9 cellular contexts compared by ENCODE assay signal in genomic region chr16:30409125-30410060, GRCh38. TPM values are rescaled to one million over a fixed set of nuclear protein-coding genes. Genes with fewer than 3 reads are reported as not detected.
DNase-seq lines count a peak whose midpoint lies in the region; ATAC-seq, FAIRE-seq and TF ChIP-seq lines count a peak whose summit lies in the region.
"Had no signal": no experiment of that assay in that cellular context is flagged by ENCODE, and none has a peak within 500 bp of the region (broad histone marks: within the 10 kb centered on the region; RNA-seq: fewer than 3 reads in every experiment).

No MANE protein-coding gene starts in this region.

- peak; percentile 46 for ATAC-seq in HG02642 (IDR thresholded peaks at IDR 0.05; ENCODE audit: poor library complexity, unreplicated experiment)
- no peak for ATAC-seq in HG03378 (IDR thresholded peaks at IDR 0.05; ENCODE audit: unreplicated experiment)

- peaks cover 21 to 22% of the 10 kb centered on the region in 2 donors for H3K4me1 Mint-ChIP-seq in immature natural killer cell

- H3K27me3 Mint-ChIP-seq in immature natural killer cell (ENCODE audit: low read depth in 3 of 3) = peaks cover 0 to 7% (median 0%) of the 10 kb centered on the region in 3 donors

- peak overlapping the region in 2 of 6 donors; percentile 67 to 71 for H3K27ac Mint-ChIP-seq in immature natural killer cell

- TF ChIP-seq CTCF in D721Med (IDR thresholded peaks at IDR 0.05; ENCODE audit: insufficient read depth, missing control alignments) (peak; percentile 96), WERI-Rb-1 (IDR thresholded peaks at IDR 0.05; ENCODE audit: low read depth, low read length) (peak; percentile 86), spleen (IDR thresholded peaks at IDR 0.05 in 8 of 11, conservative IDR thresholded peaks at IDR 0.05 in 3 of 11) (peak; percentile 83 to 98 (median 95))

- no peak for TF ChIP-seq POLR2A in spleen (IDR thresholded peaks at IDR 0.05)

- no peaks in the 10 kb centered on the region for H3K9me3 Mint-ChIP-seq in immature natural killer cell

- intact Hi-C loops in spleen (cut with DNase I; ENCODE audit: low total_unique reads) = no loop called here

- peaks cover 39% of the 10 kb centered on the region for H3K36me3 ChIP-seq in WERI-Rb-1
- H3K36me3 ChIP-seq in spleen = peaks cover 0 to 24% (median 5%) of the 10 kb centered on the region in 6 donors

- WGBS in spleen, 5 donors = 42 to 48% (median 44%) methylated on average over 14 to 15 of the region's 15 CpGs

- H3K9me3 ChIP-seq in WERI-Rb-1 (ENCODE audit: severe bottlenecking) (no peaks in the 10 kb centered on the region), spleen (no peaks in the 10 kb centered on the region)

- FAIRE-seq in D721Med (lab: Jason Lieb, UNC) = no peak
- FAIRE-seq: colon had no signal

- H3K36me3 Mint-ChIP-seq in immature natural killer cell = peaks cover 0 to 3% (median 0%) of the 10 kb centered on the region in 3 donors

- DNase-seq in D721Med (ENCODE audit: insufficient read length, low spot score) = no peak
- peak; percentile 76 for DNase-seq in NCI-H2196 treated with DMSO at 0.1 percent for 48 hours (lab: John Stamatoyannopoulos, UW; ENCODE audit: unreplicated experiment)
- DNase-seq in WERI-Rb-1 = peak; percentile 93
- DNase-seq in brain pericyte (ENCODE audit: low read depth, low spot score) = peak; percentile 47
- DNase-seq in immature natural killer cell = peak; percentile 87 to 91 (median 88)
- peak; percentile 97 for DNase-seq in spleen

- H3K4me3 ChIP-seq in WERI-Rb-1 (ENCODE audit: low read depth, low read length) (no peak overlapping the region), spleen (no peak overlapping the region)

- H3K4me1 ChIP-seq in spleen = peaks cover 16 to 45% (median 32%) of the 10 kb centered on the region in 6 donors

- H3K27ac ChIP-seq in WERI-Rb-1 (no peak overlapping the region; the same call in 1 of the 2 replicates), spleen (peak overlapping the region in 5 of 8 donors; percentile 48 to 62 (median 51))

- H3K27me3 ChIP-seq in WERI-Rb-1 (ENCODE audit: insufficient read depth, low read depth, severe bottlenecking) (no peaks in the 10 kb centered on the region), spleen (replicated peaks in 1 of 7) (no peaks in the 10 kb centered on the region)

- H3K4me3 Mint-ChIP-seq in immature natural killer cell = peak overlapping the region in 4 of 5 donors; percentile 41 to 59 (median 57)

RNA-seq across cellular contexts. Expression of gene ZNF771, which starts 2.0 kb away (rescaled TPM):
- 1 to 10 TPM in 2 of 3 donors, not detected in 1; 2.8 to 3.2 TPM for polyA plus RNA-seq in immature natural killer cell
- 10 to 100 TPM in 1 of 7 donors, 1 to 10 TPM in 6; 2.2 to 10.2 (median 3.1) TPM for total RNA-seq in spleen
- polyA plus RNA-seq in spleen = 1 to 10 TPM; 2.3 to 3.7 (median 3.1) TPM

RNA-seq across cellular contexts. Expression of gene ZNF48, which starts 14.2 kb away (rescaled TPM):
- polyA plus RNA-seq in immature natural killer cell (1 to 10 TPM; 4.2 to 9.3 (median 5.7) TPM), spleen (1 to 10 TPM; 2.7 to 5.7 (median 3.5) TPM)
- total RNA-seq in spleen = 10 to 100 TPM in 3 of 7 donors, 1 to 10 TPM in 4; 7.1 to 10.4 (median 9.5) TPM

RNA-seq across cellular contexts. Expression of gene DCTPP1, which starts 20.4 kb away (rescaled TPM):
- polyA plus RNA-seq in immature natural killer cell (100 to 1,000 TPM in 1 of 3 donors, 10 to 100 TPM in 2; 64.5 to 101 (median 73.3) TPM), spleen (10 to 100 TPM; 25.5 to 49.1 (median 41.9) TPM)
- total RNA-seq in spleen = 10 to 100 TPM; 17.6 to 36.3 (median 28.6) TPM

RNA-seq across cellular contexts. Expression of gene SEPTIN1, which starts 27.0 kb away (rescaled TPM):
- polyA plus RNA-seq in immature natural killer cell = 100 to 1,000 TPM; 155 to 213 (median 161) TPM
- total RNA-seq in spleen = 100 to 1,000 TPM in 1 of 7 donors, 10 to 100 TPM in 6; 38.5 to 105 (median 72.4) TPM
- 100 to 1,000 TPM; 154 to 199 (median 179) TPM for polyA plus RNA-seq in spleen

RNA-seq across cellular contexts. Expression of gene MYL11, which starts 34.8 kb away (rescaled TPM):
- polyA plus RNA-seq in immature natural killer cell = 10 to 100 TPM; 10.9 to 22.2 (median 18.7) TPM
- total RNA-seq in spleen = 1 to 10 TPM in 1 of 7 donors, not detected in 6; 1.4 TPM
- polyA plus RNA-seq in spleen = 1 to 10 TPM; 2.7 to 4.3 (median 2.8) TPM
